Comparison of ENCODE assay signal across 17 cellular contexts in the genomic region with DNA sequence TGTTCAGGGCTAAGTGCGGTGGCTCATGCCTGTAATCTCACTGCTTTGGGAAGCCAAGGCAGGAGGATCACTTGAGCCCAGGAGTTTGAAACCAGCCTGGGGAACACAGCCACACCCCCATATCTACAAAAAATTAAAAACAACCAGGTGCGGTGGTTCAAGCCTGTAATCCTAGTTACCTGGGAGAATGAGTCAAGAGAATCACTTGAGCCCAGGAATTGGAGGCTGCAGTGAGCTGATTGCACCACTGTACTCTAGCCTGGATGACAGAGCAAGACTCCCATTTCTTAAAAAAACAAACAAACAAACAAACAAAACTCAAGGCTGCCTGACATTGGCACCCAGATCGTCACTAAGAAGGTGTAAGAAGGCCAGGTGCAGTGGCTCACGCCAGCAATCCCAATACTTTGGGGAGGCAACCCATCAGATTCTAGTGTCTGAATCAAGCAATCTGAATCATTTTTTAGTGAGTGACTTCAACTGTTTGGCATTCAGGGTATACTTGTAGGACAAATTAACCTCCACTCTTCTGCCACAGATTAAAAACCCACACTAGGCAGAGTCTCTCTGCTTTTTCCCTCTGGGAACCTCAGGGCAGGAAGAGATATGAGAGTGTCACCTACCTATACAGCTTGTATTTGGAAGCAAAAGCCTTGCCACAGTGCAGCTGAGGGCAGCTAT. TPM values are rescaled to one million over a fixed set of nuclear protein-coding genes. Genes with fewer than 3 reads are reported as not detected.
DNase-seq lines count a peak whose midpoint lies in the region; ATAC-seq and TF ChIP-seq lines count a peak whose summit lies in the region.
"Had no signal": no experiment of that assay in that cellular context is flagged by ENCODE, and none has a peak within 500 bp of the region (broad histone marks: within the 10 kb centered on the region; RNA-seq: fewer than 3 reads in every experiment).

No MANE protein-coding gene starts in this region.

- H3K36me3 ChIP-seq in IMR-90 (ENCODE audit: control insufficient read depth, insufficient read depth, low read length) = peaks cover 42% of the 10 kb centered on the region
- H3K36me3 ChIP-seq in osteoblast (ENCODE audit: insufficient read depth, low read length) = peaks cover 32% of the 10 kb centered on the region

- peaks cover 55% of the 10 kb centered on the region for H4K20me1 ChIP-seq in IMR-90 (ENCODE audit: insufficient read depth, low read length)
- H4K20me1 ChIP-seq in osteoblast (ENCODE audit: insufficient read depth, low read length) = peaks cover 33% of the 10 kb centered on the region

- H2BK5ac ChIP-seq in IMR-90 (ENCODE audit: low read depth, low read length, poor library complexity, severe bottlenecking) = no peak overlapping the region

- no peaks in the 10 kb centered on the region for H3K27me3 Mint-ChIP-seq in activated CD4-positive, alpha-beta T cell treated with anti-CD3 and anti-CD28 coated beads for 36 hours
- no peaks in the 10 kb centered on the region for H3K27me3 Mint-ChIP-seq in chondrocyte (ENCODE audit: low read depth)
- H3K27me3 Mint-ChIP-seq in stimulated activated memory B cell treated with anti-CD40 and anti-IgM and Interleukin-4, amounts not matched to agents 10 μg/mL and 1 μg/mL and 100 μg/mL, for 72 hours = no peaks in the 10 kb centered on the region

- H3K27me3 ChIP-seq in IMR-90 (ENCODE audit: control insufficient read depth, insufficient read depth, low read length) (no peaks in the 10 kb centered on the region), osteoblast (ENCODE audit: insufficient read depth, low read length) (no peaks in the 10 kb centered on the region)
- H3K27me3 ChIP-seq: colonic mucosa had no signal

- no peak overlapping the region for H4K8ac ChIP-seq in IMR-90 (ENCODE audit: low read depth in 2 of 2, low read length in 2 of 2)

- H4K91ac ChIP-seq in IMR-90 (ENCODE audit: insufficient read depth, low read depth, low read length) = no peak overlapping the region

- no peak overlapping the region; the same call in 1 of the 2 replicates for H3K14ac ChIP-seq in IMR-90 (replicated peaks; ENCODE audit: low read depth, low read length)

- POLR2A ChIA-PET in activated CD4-positive, alpha-beta T cell treated with anti-CD3 and anti-CD28 coated beads for 36 hours (lab: Charles Lee) = interaction anchor here (0.6 kb wide), 1 partner anchor 65 kb away, joined by 3 read pairs; no protein-coding TSS in a partner anchor
- POLR2A ChIA-PET in IMR-90 (lab: Charles Lee; ENCODE audit: unreplicated experiment) = no interaction called here

- H3K56ac ChIP-seq in IMR-90 (ENCODE audit: extremely low read depth, insufficient read depth, low read length) = no peak overlapping the region

- no peak overlapping the region for H3K23ac ChIP-seq in IMR-90 (ENCODE audit: low read depth, low read length)

- H3K4me1 Mint-ChIP-seq in activated CD4-positive, alpha-beta T cell treated with anti-CD3 and anti-CD28 coated beads for 36 hours = peaks cover 73% of the 10 kb centered on the region
- H3K4me1 Mint-ChIP-seq in chondrocyte (ENCODE audit: low read depth) = peaks cover 40% of the 10 kb centered on the region
- peaks cover 39% of the 10 kb centered on the region for H3K4me1 Mint-ChIP-seq in stimulated activated memory B cell treated with anti-CD40 and anti-IgM and Interleukin-4, amounts not matched to agents 10 μg/mL and 1 μg/mL and 100 μg/mL, for 72 hours

- H3K9me1 ChIP-seq in IMR-90 (ENCODE audit: insufficient read depth, low read length) = peaks cover 29% of the 10 kb centered on the region

- dilution Hi-C loops in IMR-90 (cut with HindIII; ENCODE audit: low sequenced_read_pairs, unreplicated experiment) = no loop called here

- H3K27ac Mint-ChIP-seq in activated CD4-positive, alpha-beta T cell treated with anti-CD3 and anti-CD28 coated beads for 36 hours = peak overlapping the region; percentile 99
- H3K27ac Mint-ChIP-seq in chondrocyte (ENCODE audit: unreplicated experiment) = peak overlapping the region; percentile 73
- H3K27ac Mint-ChIP-seq in stimulated activated memory B cell treated with anti-CD40 and anti-IgM and Interleukin-4, amounts not matched to agents 10 μg/mL and 1 μg/mL and 100 μg/mL, for 72 hours = no peak overlapping the region
- H3K27ac Mint-ChIP-seq: natural killer cell had no signal

- peaks cover 89% of the 10 kb centered on the region for H3K36me3 Mint-ChIP-seq in activated CD4-positive, alpha-beta T cell treated with anti-CD3 and anti-CD28 coated beads for 36 hours (ENCODE audit: low read depth)
- H3K36me3 Mint-ChIP-seq in chondrocyte (ENCODE audit: low read depth) = peaks cover 25% of the 10 kb centered on the region
- peaks cover 35% of the 10 kb centered on the region for H3K36me3 Mint-ChIP-seq in stimulated activated memory B cell treated with anti-CD40 and anti-IgM and Interleukin-4, amounts not matched to agents 10 μg/mL and 1 μg/mL and 100 μg/mL, for 72 hours
- H3K36me3 Mint-ChIP-seq: natural killer cell had no signal

- peaks cover 69% of the 10 kb centered on the region for H3K79me2 ChIP-seq in osteoblast (ENCODE audit: insufficient read depth, low read length)

- no peak overlapping the region for H2AFZ ChIP-seq in IMR-90 (replicated peaks; ENCODE audit: low read length, poor library complexity)
- H2AFZ ChIP-seq in osteoblast (ENCODE audit: low read length) = no peak overlapping the region

- WGBS in IMR-90 (ENCODE audit: extremely low coverage in 2 of 2, insufficient read length in 1 of 2), 2 experiments = no CpG with 5 or more reads among the region's 4 CpGs

- H3K4me1 ChIP-seq in IMR-90 (ENCODE audit: control insufficient read depth, insufficient read depth, low read length) (peaks cover 16% of the 10 kb centered on the region), osteoblast (ENCODE audit: insufficient read depth, low read length) (peaks cover 26% of the 10 kb centered on the region)

- BruUV-seq in IMR-90 (replicated peaks; lab: Mats Ljungman, UMichigan) = no TSS peak

- H3K4me3 Mint-ChIP-seq in activated CD4-positive, alpha-beta T cell treated with anti-CD3 and anti-CD28 coated beads for 36 hours = peak overlapping the region; percentile 99
- H3K4me3 Mint-ChIP-seq in chondrocyte (ENCODE audit: unreplicated experiment) = no peak overlapping the region
- H3K4me3 Mint-ChIP-seq in stimulated activated memory B cell treated with anti-CD40 and anti-IgM and Interleukin-4, amounts not matched to agents 10 μg/mL and 1 μg/mL and 100 μg/mL, for 72 hours = no peak overlapping the region
- H3K4me3 Mint-ChIP-seq: natural killer cell had no signal

- no peak overlapping the region for H3K9ac ChIP-seq in IMR-90 (ENCODE audit: low read depth, low read length)

- no peak overlapping the region for H2BK120ac ChIP-seq in IMR-90 (ENCODE audit: low read depth, low read length)

- no peak overlapping the region for H4K5ac ChIP-seq in IMR-90 (ENCODE audit: low read depth, low read length)

- H3K27ac ChIP-seq in IMR-90 (ENCODE audit: insufficient read depth, low read length) (no peak overlapping the region), osteoblast (ENCODE audit: low read depth, low read length) (peak overlapping the region; percentile 57)
- H3K27ac ChIP-seq: 22Rv1, colonic mucosa had no signal

- TF ChIP-seq CTCF in IMR-90 (conservative IDR thresholded peaks at IDR 0.05; ENCODE audit: low read depth, low read length) (no peak), chondrocyte (IDR thresholded peaks at IDR 0.05) (no peak), osteoblast (IDR thresholded peaks at IDR 0.05; ENCODE audit: extremely low read depth, low read depth, low read length) (no peak)

- H2AK9ac ChIP-seq in IMR-90 (replicated peaks; ENCODE audit: low read depth, low read length, poor library complexity) = no peak overlapping the region

- no peak for ATAC-seq in activated CD4-positive, alpha-beta T cell treated with anti-CD3 and anti-CD28 coated beads for 36 hours
- peak; percentile 59 for ATAC-seq in IMR-90 (ENCODE audit: low read depth)
- no peak for ATAC-seq in stimulated activated memory B cell treated with anti-CD40 and anti-IgM and Interleukin-4, amounts not matched to agents 10 μg/mL and 1 μg/mL and 100 μg/mL, for 72 hours
- ATAC-seq: natural killer cell, sciatic nerve, SK-N-SH treated with all-trans-retinoic acid at 6 μM for 48 hours had no signal

- CTCF ChIA-PET in activated CD4-positive, alpha-beta T cell treated with anti-CD3 and anti-CD28 coated beads for 36 hours (lab: Charles Lee) = interaction anchor here (0.9 to 1.4 kb wide), 2 partner anchors 10 to 66 kb away, joined by 3 to 4 read pairs; no protein-coding TSS in a partner anchor
- CTCF ChIA-PET in IMR-90 (lab: Yijun Ruan, JAX) = no interaction called here

- no peak overlapping the region for H2BK15ac ChIP-seq in IMR-90 (ENCODE audit: low read depth, low read length)

- in situ Hi-C loops in IMR-90 (cut with MboI; ENCODE audit: low sequenced_read_pairs) = no loop called here

- intact Hi-C loops in activated CD4-positive, alpha-beta T cell treated with anti-CD3 and anti-CD28 coated beads for 36 hours (cut with DNase I, micrococcal nuclease) = loop anchor here in 1 of 2 experiments (10.0 kb wide), 1 partner anchor 283 kb away; no protein-coding TSS in a partner anchor
- intact Hi-C loops in IMR-90 (cut with micrococcal nuclease) = no loop called here

- H3K4me3 ChIP-seq in IMR-90 (ENCODE audit: insufficient read depth, low read depth, low read length) (no peak overlapping the region), osteoblast (ENCODE audit: insufficient read depth, low read length) (no peak overlapping the region)
- H3K4me3 ChIP-seq: colonic mucosa had no signal

- no peak for TF ChIP-seq RAD21 in IMR-90 (IDR thresholded peaks at IDR 0.05; ENCODE audit: low read length)

- H3K4ac ChIP-seq in IMR-90 (ENCODE audit: low read depth, low read length) = peak overlapping the region; percentile 40

- H2AK5ac ChIP-seq in IMR-90 (ENCODE audit: low read depth, low read length) = peak overlapping the region; percentile 51; the same call in 1 of the 2 replicates

- H3K79me1 ChIP-seq in IMR-90 (ENCODE audit: low read depth in 1 of 2, low read length in 2 of 2) = peaks cover 60 to 90% of the 10 kb centered on the region in 2 experiments

- H3K9me3 ChIP-seq in IMR-90 (ENCODE audit: control insufficient read depth, insufficient read depth, low read length) (no peaks in the 10 kb centered on the region), osteoblast (ENCODE audit: low read depth, low read length) (no peaks in the 10 kb centered on the region)
- H3K9me3 ChIP-seq: Caco-2, colonic mucosa had no signal

- no peak overlapping the region for H3K18ac ChIP-seq in IMR-90 (ENCODE audit: low read depth, low read length)

- DNase-seq in activated CD4-positive, alpha-beta T cell treated with anti-CD3 and anti-CD28 coated beads for 36 hours = no peak
- DNase-seq in activated CD4-positive, alpha-beta T cell treated with anti-CD3 and anti-CD28 coated beads, Interleukin-2, amount 50 U/mL, for 4 hours = no peak
- DNase-seq in IMR-90 (peak; percentile 43), chondrocyte (ENCODE audit: low spot score) (no peak), osteoblast (ENCODE audit: insufficient read length, low spot score, missing footprints) (peak; percentile 93), iPS-NIHi7 (ENCODE audit: extremely low spot score) (no peak), anterior cingulate cortex (lab: John Stamatoyannopoulos, UW) (no peak)
- DNase-seq: activated CD4-positive, CD25-positive, alpha-beta regulatory T cell; activated effector memory CD4-positive, alpha-beta T cell treated with Interleukin-2 at 50 U/mL for 16 hours; Caco-2; colonic mucosa; natural killer cell; NCI-H2081 had no signal

- no peaks in the 10 kb centered on the region for H3K9me3 Mint-ChIP-seq in activated CD4-positive, alpha-beta T cell treated with anti-CD3 and anti-CD28 coated beads for 36 hours (ENCODE audit: low read depth)
- H3K9me3 Mint-ChIP-seq in chondrocyte (ENCODE audit: low read depth) = no peaks in the 10 kb centered on the region
- H3K9me3 Mint-ChIP-seq in stimulated activated memory B cell treated with anti-CD40 and anti-IgM and Interleukin-4, amounts not matched to agents 10 μg/mL and 1 μg/mL and 100 μg/mL, for 72 hours = no peaks in the 10 kb centered on the region
- H3K9me3 Mint-ChIP-seq: natural killer cell had no signal

- no peak for TF ChIP-seq POLR2A in IMR-90 (IDR thresholded peaks at IDR 0.05; ENCODE audit: low read depth, low read length)

- H3K4me2 ChIP-seq in IMR-90 (ENCODE audit: low read depth, low read length) (no peak overlapping the region), osteoblast (ENCODE audit: insufficient read depth, low read length) (peak overlapping the region; percentile 19)

- H2BK20ac ChIP-seq in IMR-90 (ENCODE audit: low read depth, low read length) = no peak overlapping the region

RNA-seq across cellular contexts. Expression of a gene that starts 6.1 kb away (rescaled TPM):
- 10 to 100 TPM; 89.1 to 98.2 TPM for total RNA-seq in activated CD4-positive, alpha-beta T cell treated with anti-CD3 and anti-CD28 coated beads for 36 hours
- total RNA-seq in IMR-90 (2012; rRNA removed) (2.9 and 3.1 TPM in 2 replicates), chondrocyte (9.1 to 16.9 TPM (median 16.4 TPM) in 3 replicates), osteoblast (2.5 and 2.7 TPM in 2 replicates)
- 7.5 and 7.7 TPM in 2 replicates for polyA plus RNA-seq in IMR-90 (2012; rRNA removed)
- polyA plus RNA-seq in IMR-90 (2012; cell fraction: cytosol; rRNA removed) = 3.8 and 4.2 TPM in 2 replicates
- polyA plus RNA-seq in IMR-90 (2012; cell fraction: nucleus; rRNA removed; ENCODE audit: low replicate concordance) = 6.0 and 7.6 TPM in 2 replicates

RNA-seq across cellular contexts. Expression of a gene that starts 6.2 kb away (rescaled TPM):
- total RNA-seq in activated CD4-positive, alpha-beta T cell treated with anti-CD3 and anti-CD28 coated beads for 36 hours = 10 to 100 TPM; 51.8 to 54.3 TPM
- total RNA-seq in IMR-90 (2012; rRNA removed) (23.1 and 25.5 TPM in 2 replicates), chondrocyte (61.6 to 68.3 TPM (median 66.4 TPM) in 3 replicates), osteoblast (40.9 and 43.0 TPM in 2 replicates)
- polyA plus RNA-seq in IMR-90 (2012; rRNA removed) = 35.4 and 41.1 TPM in 2 replicates
- 25.5 and 26.9 TPM in 2 replicates for polyA plus RNA-seq in IMR-90 (2012; cell fraction: cytosol; rRNA removed)
- 17.8 and 18.6 TPM in 2 replicates for polyA plus RNA-seq in IMR-90 (2012; cell fraction: nucleus; rRNA removed; ENCODE audit: low replicate concordance)

Comparison
In these comparisons a context has a peak if more than half of its experiments do, and no peak if none do; other contexts are left out.
1. DNase-seq: peak in IMR-90 (single experiment) and osteoblast (single experiment); none in activated CD4-positive, alpha-beta T cell treated with anti-CD3 and anti-CD28 coated beads for 36 hours (single experiment), activated CD4-positive, alpha-beta T cell treated with anti-CD3 and anti-CD28 coated beads, Interleukin-2, amount 50 U/mL, for 4 hours (0 of 2), chondrocyte (single experiment), iPS-NIHi7 (single experiment) and anterior cingulate cortex (0 of 58).